ENCODE assay signal across 8 cellular contexts in the genomic region with DNA sequence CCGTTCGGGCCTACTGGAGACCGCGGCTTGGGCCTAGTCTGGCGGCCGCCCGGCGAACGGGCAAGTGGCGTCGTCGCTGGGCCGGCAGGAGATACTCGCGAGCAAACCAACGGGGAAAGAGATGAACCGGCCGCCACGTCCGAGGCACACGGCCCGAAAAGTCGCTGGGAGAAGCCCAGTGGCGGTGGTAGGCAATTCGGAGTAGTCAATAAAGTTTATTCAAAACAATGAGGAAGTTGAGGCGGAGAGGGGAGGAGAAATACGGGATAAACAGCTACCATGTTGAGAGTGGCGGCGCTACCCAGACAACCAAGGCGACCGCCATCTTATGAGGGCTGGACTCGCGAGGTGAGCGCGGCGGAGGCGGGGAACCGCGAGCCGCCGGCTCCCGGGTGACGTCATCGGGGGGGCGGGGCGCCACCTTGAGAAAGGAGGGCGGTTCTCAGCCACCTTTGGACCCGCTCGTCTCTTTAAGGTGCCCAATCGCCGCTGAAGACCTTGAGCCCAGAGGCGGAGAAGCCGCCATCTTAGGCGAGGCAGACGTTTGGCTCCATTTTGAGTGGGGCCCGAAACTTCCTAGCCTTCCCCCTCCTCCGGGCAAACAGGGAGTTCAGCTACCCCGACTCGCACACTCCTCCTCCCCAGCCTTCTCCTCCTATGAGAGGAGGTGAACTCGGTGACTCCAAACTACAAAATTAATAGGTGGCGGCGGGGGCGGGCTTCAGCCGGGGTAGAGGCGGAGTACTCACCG.
DNase-seq lines count a peak whose midpoint lies in the region; ATAC-seq lines count a peak whose summit lies in the region.

A gene (minus strand): TSS at position 348 of the 751 bp plus-strand sequence. CDS start 1,745 bp downstream, outside the sequence.

- ATAC-seq in GM19438 (IDR thresholded peaks at IDR 0.05; ENCODE audit: low read depth, unreplicated experiment): peak; percentile 69
- ATAC-seq in HG03571 (IDR thresholded peaks at IDR 0.05; ENCODE audit: unreplicated experiment): peak; percentile 83

- peak; percentile 21 to 95 (median 79) for DNase-seq in C1 segment of cervical spinal cord (lab: John Stamatoyannopoulos, UW)
- peak; percentile 86 for DNase-seq in NCI-H774 (lab: John Stamatoyannopoulos, UW)
- DNase-seq in activated CD4-positive, alpha-beta T cell treated with anti-CD3 and anti-CD28 coated beads, Interleukin-2, amount 50 U/mL, for 4 hours: peak; percentile 90 to 92
- DNase-seq in dedifferentiated amniotic fluid mesenchymal stem cell (ENCODE audit: extremely low spot score): peak; percentile 67
- DNase-seq in left kidney (ENCODE audit: low read depth, low spot score): peak; percentile 98
- peak; percentile 94 for DNase-seq in stimulated activated CD4-positive, alpha-beta T cell treated with anti-CD3 and anti-CD28 coated beads, Interleukin-1b, Interleukin-23, amount 100 ng/mL, for 48 hours

Comparison
In these comparisons a context has a peak if more than half of its experiments do, and no peak if none do; other contexts are left out.
1. Peak in every context shown above with its lines: DNase-seq and ATAC-seq.